In genomic region chr4:140037353-140038030, GRCh38 we compare ENCODE assay signal across 10 cellular contexts.
A peak's percentile ranks its signal among the peaks of the same experiment; 100 is the strongest.
DNase-seq lines count a peak whose midpoint lies in the region; ATAC-seq and TF ChIP-seq lines count a peak whose summit lies in the region.
"Had no signal": no experiment of that assay in that cellular context is flagged by ENCODE, and none has a peak within 500 bp of the region (broad histone marks: within the 10 kb centered on the region; RNA-seq: fewer than 3 reads in every experiment).

No MANE protein-coding gene starts in this region.

- TF ChIP-seq CTCF in AG09319 (IDR thresholded peaks at IDR 0.05; ENCODE audit: low read depth, low read length) (no peak), left lung (IDR thresholded peaks at IDR 0.05) (no peak)

- DNase-seq in AG09319 (ENCODE audit: extremely low read depth, low read depth): peak; percentile 52
- peak; percentile 92 for DNase-seq in HT1080 (ENCODE audit: low read depth)
- DNase-seq in brain pericyte (ENCODE audit: low read depth, low spot score): peak; percentile 74
- no peak for DNase-seq in left lung
- no peak for DNase-seq in GM19238 (ENCODE audit: insufficient read length, low spot score)
- DNase-seq in NCI-H1694 treated with DMSO at 0.1 percent for 48 hours (lab: John Stamatoyannopoulos, UW): no peak
- DNase-seq in activated gamma-delta T cell treated with Interleukin-2 at 50 U/mL for 16 hours: no peak
- DNase-seq: hypothalamus, sigmoid colon had no signal

- H3K36me3 ChIP-seq in left lung: no peaks in the 10 kb centered on the region
- H3K36me3 ChIP-seq: sigmoid colon had no signal

- no peak overlapping the region for H3K4me3 ChIP-seq in left lung
- H3K4me3 ChIP-seq: sigmoid colon had no signal

- no peaks in the 10 kb centered on the region for H3K9me3 ChIP-seq in left lung
- H3K9me3 ChIP-seq: sigmoid colon had no signal

- no peaks in the 10 kb centered on the region for H3K27me3 ChIP-seq in left lung
- H3K27me3 ChIP-seq: sigmoid colon had no signal

- no peak overlapping the region for H3K27ac ChIP-seq in left lung

- peaks cover 0 to 22% of the 10 kb centered on the region in 2 donors for H3K4me1 ChIP-seq in left lung

- intact Hi-C loops in left lung (cut with DNase I): no loop called here

- ATAC-seq in left lung: peak; percentile 92
- ATAC-seq in HG02938 (IDR thresholded peaks at IDR 0.05; ENCODE audit: unreplicated experiment): no peak

Comparison
In these comparisons a context has a peak if more than half of its experiments do, and no peak if none do; other contexts are left out.
1. DNase-seq: peak in AG09319 (single experiment), HT1080 (single experiment) and brain pericyte (single experiment); none in left lung (0 of 2), GM19238 (single experiment), NCI-H1694 treated with DMSO at 0.1 percent for 48 hours (single experiment) and activated gamma-delta T cell treated with Interleukin-2 at 50 U/mL for 16 hours (single experiment).